In the genomic region with DNA sequence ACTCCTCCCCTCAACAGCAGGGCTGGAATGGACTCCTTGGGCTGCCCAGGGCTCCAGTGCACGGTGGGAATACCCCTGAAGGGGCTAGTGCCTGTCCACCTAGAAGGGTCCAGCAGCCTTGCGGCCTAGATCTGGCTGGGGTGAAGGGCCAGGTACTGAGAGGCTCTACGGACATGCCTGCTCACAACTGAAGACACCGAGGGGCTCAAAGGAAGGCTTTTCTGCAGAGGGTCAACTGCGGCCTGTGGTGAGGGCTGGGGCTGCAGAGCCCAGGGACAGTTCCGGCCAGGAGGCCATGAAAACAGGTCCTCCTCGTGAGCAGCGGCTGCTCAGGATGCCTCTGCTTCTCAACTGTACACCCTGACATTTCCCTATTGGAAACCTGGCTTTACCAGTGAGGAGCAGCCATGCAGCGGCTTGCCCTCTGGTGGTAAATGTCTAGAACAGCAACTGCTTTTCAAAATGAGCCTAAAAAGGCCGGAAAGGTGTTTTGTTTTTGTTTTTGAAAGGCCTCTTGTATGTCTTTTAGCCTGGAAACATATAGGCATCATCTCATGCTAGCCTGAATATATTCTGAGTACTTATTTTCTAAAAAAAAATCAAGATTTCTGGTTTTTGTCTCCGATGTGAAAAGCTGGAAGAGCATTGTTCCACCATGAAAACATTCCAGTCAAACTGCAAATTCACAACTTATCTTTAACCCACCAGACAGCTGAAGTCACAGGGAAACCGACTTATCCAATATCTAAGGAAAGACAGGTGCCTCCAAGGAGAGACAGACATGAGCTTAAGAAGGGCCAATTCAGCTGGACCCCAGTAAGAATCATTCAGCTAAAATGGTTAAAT, we compare ENCODE assay signal across 8 cellular contexts.
DNase-seq lines count a peak whose midpoint lies in the region; ATAC-seq and TF ChIP-seq lines count a peak whose summit lies in the region.

No MANE protein-coding gene starts in this region.

- H3K4me3 ChIP-seq in LNCaP clone FGC (ENCODE audit: low read depth, low read length): no peak overlapping the region
- H3K4me3 ChIP-seq in epithelial cell of esophagus (ENCODE audit: low read length): no peak overlapping the region
- H3K4me3 ChIP-seq in mucosa of rectum (ENCODE audit: low read length in 2 of 2): no peak overlapping the region

- H3K9me3 ChIP-seq in mucosa of rectum (ENCODE audit: control insufficient read depth in 2 of 2, low read length in 2 of 2): no peaks in the 10 kb centered on the region

- no peak overlapping the region; the same call in 1 of the 2 replicates for H3K27ac ChIP-seq in VCaP
- H3K27ac ChIP-seq in mucosa of rectum (ENCODE audit: low read depth in 2 of 2, low read length in 2 of 2): peak overlapping the region; percentile 66 to 67

- peak; percentile 36 for DNase-seq in activated naive CD4-positive, alpha-beta T cell treated with Interleukin-2 at 50 U/mL for 16 hours
- DNase-seq in activated naive CD4-positive, alpha-beta T cell treated with anti-CD3 and anti-CD28 coated beads, Interleukin-2, amount 50 U/mL, for 16 hours: no peak
- DNase-seq in LNCaP clone FGC (ENCODE audit: low read depth) (peak; percentile 27), epithelial cell of esophagus (ENCODE audit: low read depth) (peak; percentile 76), NCI-H187 (lab: John Stamatoyannopoulos, UW) (no peak)

- no peaks in the 10 kb centered on the region for H3K27me3 ChIP-seq in mucosa of rectum (ENCODE audit: control insufficient read depth in 2 of 2, insufficient read depth in 2 of 2, low read length in 2 of 2)

- TF ChIP-seq CTCF in LNCaP clone FGC (IDR thresholded peaks at IDR 0.05; ENCODE audit: control insufficient read depth, extremely low read depth, insufficient read depth): peak; percentile 86
- peak; percentile 92 for TF ChIP-seq CTCF in VCaP (conservative IDR thresholded peaks at IDR 0.05)
- TF ChIP-seq CTCF in epithelial cell of esophagus (IDR thresholded peaks at IDR 0.05; ENCODE audit: insufficient read depth, low read depth, low read length, missing control alignments): peak; percentile 95

- peak overlapping the region; percentile 1 to 15 for H3K9ac ChIP-seq in mucosa of rectum (ENCODE audit: low read depth in 1 of 2, low read length in 2 of 2)

- peaks cover 20 to 21% of the 10 kb centered on the region in 2 donors for H3K4me1 ChIP-seq in mucosa of rectum (ENCODE audit: control insufficient read depth in 2 of 2, insufficient read depth in 2 of 2, low read length in 2 of 2)

- no peak for ATAC-seq in GM18511 (IDR thresholded peaks at IDR 0.05; ENCODE audit: unreplicated experiment)

- H3K36me3 ChIP-seq in mucosa of rectum (ENCODE audit: control insufficient read depth in 2 of 2, insufficient read depth in 2 of 2, low read length in 2 of 2): no peaks in the 10 kb centered on the region

Comparison
In these comparisons a context has a peak if more than half of its experiments do, and no peak if none do; other contexts are left out.
1. DNase-seq: peak in activated naive CD4-positive, alpha-beta T cell treated with Interleukin-2 at 50 U/mL for 16 hours (single experiment), LNCaP clone FGC (single experiment) and epithelial cell of esophagus (single experiment); none in activated naive CD4-positive, alpha-beta T cell treated with anti-CD3 and anti-CD28 coated beads, Interleukin-2, amount 50 U/mL, for 16 hours (single experiment) and NCI-H187 (0 of 2).
2. Peak in every context shown above with its lines, with median percentiles within 50 percentile points of each other: CTCF ChIP-seq.